ENCODE assay signal across 14 cellular contexts in genomic region chr9:26742843-26743242, GRCh38.
"Had no signal": no experiment of that assay in that cellular context is flagged by ENCODE, and none has a peak within 500 bp of the region (broad histone marks: within the 10 kb centered on the region; RNA-seq: fewer than 3 reads in every experiment).

No MANE protein-coding gene starts in this region.

- H3K4me1 ChIP-seq: esophagus squamous epithelium, stomach had no signal

- H3K27me3 ChIP-seq: esophagus squamous epithelium, stomach had no signal

- DNase-seq: cortex of kidney; esophagus squamous epithelium; foreskin fibroblast; kidney glomerular epithelial cell; mesendoderm; naive B cell; posterior cingulate gyrus; stimulated activated CD4-positive, alpha-beta T cell treated with anti-CD3 and anti-CD28 coated beads, Interleukin-2, amount 100 ng/mL, for 24 hours; stimulated activated naive CD4-positive, alpha-beta T cell; stomach; substantia nigra; trophoblast cell had no signal

- H3K4me1 Mint-ChIP-seq: naive B cell had no signal

- H3K36me3 ChIP-seq: esophagus squamous epithelium, stomach, thoracic aorta had no signal

- H3K4me3 Mint-ChIP-seq: naive B cell had no signal

- H3K4me3 ChIP-seq: esophagus squamous epithelium, stomach, thoracic aorta had no signal

- H3K9me3 ChIP-seq: esophagus squamous epithelium, thoracic aorta had no signal

- H3K27ac ChIP-seq: esophagus squamous epithelium, stomach, thoracic aorta had no signal

- ATAC-seq: sciatic nerve had no signal
